In genomic region chr14:100761481-100761880, GRCh38 we compare ENCODE assay signal across 15 cellular contexts. TPM values are rescaled to one million over a fixed set of nuclear protein-coding genes. Genes with fewer than 3 reads are reported as not detected.
DNase-seq lines count a peak whose midpoint lies in the region; ATAC-seq and TF ChIP-seq lines count a peak whose summit lies in the region.
"Had no signal": no experiment of that assay in that cellular context is flagged by ENCODE, and none has a peak within 500 bp of the region (broad histone marks: within the 10 kb centered on the region; RNA-seq: fewer than 3 reads in every experiment).

No MANE protein-coding gene starts in this region.

- no peaks in the 10 kb centered on the region; the same call in 1 of the 2 replicates for H3K27me3 ChIP-seq in PC-3 (ENCODE audit: low read length)
- H3K27me3 ChIP-seq: cardiac muscle cell, tibial nerve had no signal

- TF ChIP-seq CTCF in PC-3 (conservative IDR thresholded peaks at IDR 0.05; ENCODE audit: low read depth, low read length) (no peak), retinal pigment epithelial cell (conservative IDR thresholded peaks at IDR 0.05; ENCODE audit: low read depth, low read length) (no peak)

- peaks cover 18% of the 10 kb centered on the region for H3K4me1 ChIP-seq in PC-3 (ENCODE audit: insufficient read depth, low read length)
- H3K4me1 ChIP-seq: tibial nerve had no signal

- H3K36me3 ChIP-seq in PC-3 (ENCODE audit: low read depth, low read length), result no peaks in the 10 kb centered on the region
- H3K36me3 ChIP-seq: cardiac muscle cell, tibial nerve had no signal

- ATAC-seq in PC-3 (peak; percentile 98), GM18858 (IDR thresholded peaks at IDR 0.05; ENCODE audit: unreplicated experiment) (no peak)
- ATAC-seq: natural killer cell treated with Interleukin-12 subunit alpha and Interleukin-12 subunit beta and Interleukin-15 and Interleukin-18, amount 100 ng/mL, for 72 hours had no signal

- BruUV-seq in PC-3 (replicated peaks; lab: Mats Ljungman, UMichigan), result no TSS peak

- peak overlapping the region; percentile 55 for H3K27ac ChIP-seq in PC-3 (ENCODE audit: low read length)
- peak overlapping the region; percentile 85 for H3K27ac ChIP-seq in epithelial cell of prostate
- H3K27ac ChIP-seq: 22Rv1, cardiac muscle cell, tibial nerve had no signal

- H4K20me1 ChIP-seq in PC-3 (ENCODE audit: low read length), result no peaks in the 10 kb centered on the region

- POLR2A ChIA-PET in PC-3 (lab: Charles Lee; ENCODE audit: unreplicated experiment), result no interaction called here

- no peaks in the 10 kb centered on the region for H3K79me2 ChIP-seq in PC-3 (ENCODE audit: low read length)

- 0 out of 2 replicates have a peak, but pooled peaks cover 1% of the 10 kb centered on the region for H3K9me3 ChIP-seq in PC-3 (ENCODE audit: low read length)
- H3K9me3 ChIP-seq: tibial nerve had no signal

- no peak overlapping the region for H3K4me3 ChIP-seq in PC-3 (ENCODE audit: low read length)
- no peak overlapping the region for H3K4me3 ChIP-seq in retinal pigment epithelial cell (ENCODE audit: low read length)
- H3K4me3 ChIP-seq: cardiac muscle cell, tibial nerve had no signal

- H3K9me2 ChIP-seq in PC-3 (replicated peaks; ENCODE audit: low read length), result no peaks in the 10 kb centered on the region

- no peak overlapping the region for H3K9ac ChIP-seq in PC-3 (ENCODE audit: low read length)

- CTCF ChIA-PET in PC-3 (lab: Charles Lee), result no interaction called here

- peak overlapping the region; percentile 22 for H3K4me2 ChIP-seq in PC-3 (ENCODE audit: low read length)

- peaks cover under 1% of the 10 kb centered on the region for H3F3A ChIP-seq in PC-3 (ENCODE audit: low read length, unreplicated experiment)

- H2AFZ ChIP-seq in PC-3 (ENCODE audit: low read length), result no peak overlapping the region

- DNase-seq in DMS53 (lab: John Stamatoyannopoulos, UW), result peak; percentile 8
- DNase-seq in DMS53 treated with DMSO at 0.1 percent for 48 hours (lab: John Stamatoyannopoulos, UW; ENCODE audit: unreplicated experiment), result no peak
- DNase-seq in PC-3, result peak; percentile 84
- peak; percentile 72 for DNase-seq in epithelial cell of prostate (ENCODE audit: low read depth, low spot score)
- peak; percentile 12 for DNase-seq in retinal pigment epithelial cell (ENCODE audit: low read depth)
- no peak for DNase-seq in pons (ENCODE audit: low spot score)
- DNase-seq in nucleus accumbens (lab: John Stamatoyannopoulos, UW), result no peak
- DNase-seq: activated CD4-positive, CD25-positive, alpha-beta regulatory T cell; activated T-cell treated with anti-CD3 and anti-CD28 coated beads, Interleukin-2, amount 50 U/mL, for 48 hours; DMS79 had no signal

- intact Hi-C loops in PC-3 (cut with micrococcal nuclease), result loop anchor here (10.0 kb wide), 1 partner anchor 223 kb away; no protein-coding TSS in a partner anchor

RNA-seq across cellular contexts. Expression of gene DLK1, which starts 34.8 kb away (rescaled TPM):
- total RNA-seq in PC-3 (2014; rRNA removed), result not detected in 2 replicates
- total RNA-seq: natural killer cell treated with Interleukin-12 subunit alpha and Interleukin-12 subunit beta and Interleukin-15 and Interleukin-18, amount 100 ng/mL, for 72 hours; tibial nerve had no signal

Comparison
In these comparisons a context has a peak if more than half of its experiments do, and no peak if none do; other contexts are left out.
1. DNase-seq: peak in DMS53 (single experiment), PC-3 (single experiment), epithelial cell of prostate (single experiment) and retinal pigment epithelial cell (single experiment); none in DMS53 treated with DMSO at 0.1 percent for 48 hours (single experiment), pons (single experiment) and nucleus accumbens (0 of 56).